In the genomic region with DNA sequence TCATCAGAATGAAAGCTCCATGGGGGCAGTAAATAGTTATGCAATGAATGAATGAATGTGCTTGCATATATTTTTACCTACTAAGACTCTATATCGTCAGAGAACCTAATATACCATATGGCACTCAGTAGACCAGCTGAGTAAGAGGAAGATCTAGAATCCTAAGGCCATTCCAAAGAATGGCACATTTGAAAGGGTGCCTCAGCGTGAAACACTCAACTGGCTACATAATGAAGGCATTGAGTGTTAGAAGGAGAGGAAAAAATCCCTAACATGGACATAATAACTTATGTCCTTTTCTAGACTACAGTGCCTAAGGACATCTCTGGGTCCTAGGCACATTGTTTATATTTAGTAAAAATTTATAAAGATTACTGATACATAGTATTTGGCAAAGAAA, we compare ENCODE assay signal across 33 cellular contexts.
"Had no signal": no experiment of that assay in that cellular context is flagged by ENCODE, and none has a peak within 500 bp of the region (broad histone marks: within the 10 kb centered on the region; RNA-seq: fewer than 3 reads in every experiment).

No MANE protein-coding gene starts in this region.

- H3K27me3 Mint-ChIP-seq: activated B cell treated with CpG ODN at 0.5 μM for 24 hours; activated CD4-positive, alpha-beta memory T cell treated with anti-CD3 and anti-CD28 coated beads for 36 hours had no signal

- H3K36me3 ChIP-seq: brain microvascular endothelial cell, MG63 had no signal

- H3K27ac ChIP-seq: brain microvascular endothelial cell, PC-9, VCaP had no signal

- H3K4me3 Mint-ChIP-seq: activated B cell treated with CpG ODN at 0.5 μM for 24 hours; activated CD4-positive, alpha-beta memory T cell treated with anti-CD3 and anti-CD28 coated beads for 36 hours; activated naive CD4-positive, alpha-beta T cell treated with anti-CD3 and anti-CD28 coated beads for 36 hours; activated T-cell treated with anti-CD3 and anti-CD28 coated beads, Interleukin-2, amount 50 U/mL, for 4 hours; T-helper 1 cell treated with Interleukin-12 subunit alpha and Interleukin-12 subunit beta and Interleukin-4 antibody, amounts not matched to agents 30 μg/mL and 1 μg/mL, for 36 hours had no signal

- ATAC-seq: activated naive CD4-positive, alpha-beta T cell treated with anti-CD3 and anti-CD28 coated beads, Interleukin-2, amount 50 U/mL, for 72 hours; activated T-cell treated with anti-CD3 and anti-CD28 coated beads, Interleukin-2, amount 50 U/mL, for 4 hours; K562 had no signal

- DNase-seq: activated B cell treated with CpG ODN at 0.5 μM for 24 hours; activated CD4-positive, alpha-beta memory T cell treated with anti-CD3 and anti-CD28 coated beads for 36 hours; activated CD4-positive, alpha-beta T cell treated with anti-CD3 and anti-CD28 coated beads for 4 hours; activated CD4-positive, alpha-beta T cell treated with anti-CD3 and anti-CD28 coated beads, Interleukin-2, amount 50 U/mL, for 1 hour; activated CD4-positive, CD25-positive, alpha-beta regulatory T cell treated with anti-CD3 and anti-CD28 coated beads, Interleukin-2, amount 50 U/mL, for 72 hours; activated CD8-positive, alpha-beta memory T cell treated with anti-CD3 and anti-CD28 coated beads, Interleukin-2, amount 50 U/mL, for 4 hours; activated gamma-delta T cell treated with Interleukin-2 at 50 U/mL for 16 hours; activated naive CD4-positive, alpha-beta T cell treated with anti-CD3 and anti-CD28 coated beads for 36 hours; activated T-cell treated with anti-CD3 and anti-CD28 coated beads for 4 hours; activated T-cell treated with anti-CD3 and anti-CD28 coated beads, Interleukin-2, amount 50 U/mL, for 4 hours; amniotic stem cell; aorta; brain microvascular endothelial cell; central memory CD4-positive, alpha-beta T cell; Kasumi-1; MG63; NCI-H1048; NCI-H1105 treated with DMSO at 0.1 percent for 48 hours; NCI-H1436; NCI-H1694; NCI-H1930; NCI-H2081 treated with DMSO at 0.1 percent for 48 hours; NCI-H345; NCI-H524 treated with DMSO at 0.1 percent for 48 hours; PC-9; Right ventricle myocardium superior; SK-N-SH; T-helper 9 cell had no signal

- H3K27ac Mint-ChIP-seq: activated B cell treated with CpG ODN at 0.5 μM for 24 hours; activated CD4-positive, alpha-beta memory T cell treated with anti-CD3 and anti-CD28 coated beads for 36 hours; activated naive CD4-positive, alpha-beta T cell treated with anti-CD3 and anti-CD28 coated beads for 36 hours; activated T-helper 1 cell treated with anti-CD3 and anti-CD28 coated beads, Interleukin-12 subunit alpha, Interleukin-12 subunit beta, Interleukin-2, Interleukin-4 antibody, amounts not matched to agents 30 ng/mL and 10 ng/mL and 1 ng/mL, durations not matched to agents 14 hours and 24 hours and 36 hours had no signal

- H3K36me3 Mint-ChIP-seq: activated CD4-positive, alpha-beta memory T cell treated with anti-CD3 and anti-CD28 coated beads for 36 hours; activated naive CD4-positive, alpha-beta T cell treated with anti-CD3 and anti-CD28 coated beads, Interleukin-2, amount 50 U/mL, for 72 hours had no signal

- H3K9me3 ChIP-seq: MG63, SK-N-SH had no signal

- H3K9me3 Mint-ChIP-seq: activated B cell treated with CpG ODN at 0.5 μM for 24 hours; activated CD4-positive, alpha-beta memory T cell treated with anti-CD3 and anti-CD28 coated beads for 36 hours; activated naive CD4-positive, alpha-beta T cell treated with anti-CD3 and anti-CD28 coated beads for 36 hours; activated T-cell treated with anti-CD3 and anti-CD28 coated beads, Interleukin-2, amount 50 U/mL, for 4 hours; activated T-helper 1 cell treated with anti-CD3 and anti-CD28 coated beads, Interleukin-12 subunit alpha, Interleukin-12 subunit beta, Interleukin-2, Interleukin-4 antibody, amounts not matched to agents 30 ng/mL and 10 ng/mL and 1 ng/mL, durations not matched to agents 14 hours and 24 hours and 36 hours; T-helper 1 cell treated with Interleukin-12 subunit alpha and Interleukin-12 subunit beta and Interleukin-4 antibody, amounts not matched to agents 30 μg/mL and 1 μg/mL, for 36 hours had no signal
